In the genomic region with DNA sequence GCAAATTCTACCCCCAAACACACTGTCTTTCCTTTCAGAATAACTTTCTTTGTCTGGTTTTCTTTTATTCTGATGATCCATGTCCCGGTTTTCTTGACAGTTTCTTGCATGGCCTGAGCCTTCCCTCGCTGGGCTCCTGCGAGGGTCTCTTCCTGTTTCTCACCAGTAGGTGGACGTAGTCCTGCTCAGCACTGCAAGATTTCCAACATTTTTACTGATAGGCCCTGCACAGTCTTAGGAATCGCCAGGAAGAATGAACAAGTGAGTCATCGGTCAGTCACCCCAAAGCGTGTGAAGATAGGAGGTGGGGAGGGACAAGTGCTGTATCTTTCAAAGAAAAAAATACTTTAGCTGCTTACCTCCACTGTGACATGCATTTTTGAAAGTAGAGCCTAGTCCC, we compare ENCODE assay signal across 11 cellular contexts. TPM values are rescaled to one million over a fixed set of nuclear protein-coding genes. Genes with fewer than 3 reads are reported as not detected.
A peak's percentile ranks its signal among the peaks of the same experiment; 100 is the strongest.
DNase-seq lines count a peak whose midpoint lies in the region; ATAC-seq and TF ChIP-seq lines count a peak whose summit lies in the region.
"Had no signal": no experiment of that assay in that cellular context is flagged by ENCODE, and none has a peak within 500 bp of the region (broad histone marks: within the 10 kb centered on the region; RNA-seq: fewer than 3 reads in every experiment).

No MANE protein-coding gene starts in this region.

- peak; percentile 40 for TF ChIP-seq CTCF in WI38 (IDR thresholded peaks at IDR 0.05; ENCODE audit: low read depth, low read length)
- no peak for TF ChIP-seq CTCF in coronary artery (IDR thresholded peaks at IDR 0.05)

- DNase-seq in ACHN (peak; percentile 89), HCEC 1CT (peak; percentile 79), iris pigment epithelial cell (ENCODE audit: low read depth) (peak; percentile 7), hypothalamus (lab: John Stamatoyannopoulos, UW) (no peak), coronary artery (ENCODE audit: low spot score) (no peak)
- DNase-seq in activated naive CD4-positive, alpha-beta T cell treated with anti-CD3 and anti-CD28 coated beads, Interleukin-2, amount 50 U/mL, for 72 hours (ENCODE audit: low spot score in 2 of 2), result no peak
- DNase-seq: immature natural killer cell, small intestine had no signal

- no peak overlapping the region for H3K27ac ChIP-seq in coronary artery

- in situ Hi-C loops in ACHN (cut with HindIII; ENCODE audit: low pct_ligation_motif_present, low pct_unique_long_range_greater_than_20kb, low sequenced_read_pairs), result no loop called here

- ATAC-seq in activated naive CD4-positive, alpha-beta T cell treated with anti-CD3 and anti-CD28 coated beads, Interleukin-2, amount 50 U/mL, for 72 hours, result no peak
- no peak for ATAC-seq in GM18502 (IDR thresholded peaks at IDR 0.05; ENCODE audit: poor library complexity, unreplicated experiment)

- no peaks in the 10 kb centered on the region for H3K36me3 Mint-ChIP-seq in activated naive CD4-positive, alpha-beta T cell treated with anti-CD3 and anti-CD28 coated beads, Interleukin-2, amount 50 U/mL, for 72 hours
- H3K36me3 Mint-ChIP-seq: immature natural killer cell had no signal

- H3K27ac Mint-ChIP-seq in activated naive CD4-positive, alpha-beta T cell treated with anti-CD3 and anti-CD28 coated beads, Interleukin-2, amount 50 U/mL, for 72 hours, result no peak overlapping the region
- H3K27ac Mint-ChIP-seq: immature natural killer cell; stimulated activated naive CD8-positive, alpha-beta T cell treated with anti-CD3 and anti-CD28 coated beads, Interleukin-15, Interleukin-2, amounts not matched to agents 100 ng/mL and 50 ng/mL, for 24 hours had no signal

- H3K9me3 Mint-ChIP-seq in activated naive CD4-positive, alpha-beta T cell treated with anti-CD3 and anti-CD28 coated beads, Interleukin-2, amount 50 U/mL, for 72 hours, result no peaks in the 10 kb centered on the region
- H3K9me3 Mint-ChIP-seq: stimulated activated naive CD8-positive, alpha-beta T cell treated with anti-CD3 and anti-CD28 coated beads, Interleukin-15, Interleukin-2, amounts not matched to agents 100 ng/mL and 50 ng/mL, for 24 hours had no signal

- no peak overlapping the region for H3K4me3 ChIP-seq in WI38 (ENCODE audit: low read depth, low read length)
- no peak overlapping the region for H3K4me3 ChIP-seq in coronary artery

RNA-seq across cellular contexts. Expression of a gene that starts 16.9 kb away (rescaled TPM):
- total RNA-seq in activated naive CD4-positive, alpha-beta T cell treated with anti-CD3 and anti-CD28 coated beads, Interleukin-2, amount 50 U/mL, for 72 hours, result not detected

Comparison
In these comparisons a context has a peak if more than half of its experiments do, and no peak if none do; other contexts are left out.
1. DNase-seq: peak in ACHN (single experiment), HCEC 1CT (single experiment) and iris pigment epithelial cell (single experiment); none in activated naive CD4-positive, alpha-beta T cell treated with anti-CD3 and anti-CD28 coated beads, Interleukin-2, amount 50 U/mL, for 72 hours (0 of 2), hypothalamus (0 of 51) and coronary artery (single experiment).